ENCODE assay signal across 2 cellular contexts in the genomic region with DNA sequence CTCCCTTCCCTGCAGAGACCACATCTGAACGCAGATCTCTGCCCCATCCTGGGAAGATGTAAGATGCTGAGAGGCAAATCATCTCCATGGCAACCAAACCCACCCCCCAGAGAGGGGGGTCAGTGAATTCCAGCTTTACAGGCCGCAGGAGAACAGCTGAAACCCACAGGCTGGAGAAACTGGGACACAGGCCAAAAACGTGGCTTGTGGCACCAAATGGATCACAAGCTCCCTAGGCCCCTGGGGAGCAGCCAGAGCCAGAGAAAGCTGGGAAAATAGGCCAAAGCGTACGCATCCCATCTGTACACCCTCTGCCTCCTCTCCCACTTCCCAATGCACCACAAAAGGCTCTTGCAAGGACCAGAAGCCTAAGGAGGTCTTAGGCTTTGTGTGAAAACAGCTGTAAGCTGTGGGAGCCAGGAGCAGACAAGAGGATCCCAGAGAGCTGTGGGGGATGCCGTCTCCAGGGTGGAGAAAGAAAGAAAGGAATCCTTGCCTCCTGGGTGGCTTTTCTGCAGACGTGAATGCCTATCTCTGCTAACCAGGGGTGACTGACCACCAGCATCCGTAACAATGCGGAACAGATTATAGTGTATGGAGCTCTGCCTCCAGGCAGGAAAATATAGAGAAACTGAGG.
TF ChIP-seq lines count a peak whose summit lies in the region.

No MANE protein-coding gene starts in this region.

TF ChIP-seq in HEK293, 187 proteins besides CTCF, POLR2A, EP300 and RAD21:
- no peak for TF ChIP-seq ZNF510 (tag by site-specific recombination; IDR thresholded peaks at IDR 0.05; ENCODE audit: insufficient replicate concordance)
- peak; percentile 77; the same call in 1 of the 2 replicates for TF ChIP-seq ZIC2 (tag by site-specific recombination; IDR thresholded peaks at IDR 0.05)
- TF ChIP-seq GLIS1 (tag by site-specific recombination; IDR thresholded peaks at IDR 0.05), result peak; percentile 68

TF ChIP-seq in K562, 482 proteins besides CTCF, POLR2A, EP300 and RAD21:
- TF ChIP-seq ELF2 (CRISPR knock-in tag; IDR thresholded peaks at IDR 0.05) (no peak), RFX1 (IDR thresholded peaks at IDR 0.05) (peak; percentile 24; the same call in 1 of the 2 replicates), U2AF1 (optimal IDR thresholded peaks at IDR 0.05; ENCODE audit: low read depth, low read length) (no peak)
- TF ChIP-seq, protein P1, sequence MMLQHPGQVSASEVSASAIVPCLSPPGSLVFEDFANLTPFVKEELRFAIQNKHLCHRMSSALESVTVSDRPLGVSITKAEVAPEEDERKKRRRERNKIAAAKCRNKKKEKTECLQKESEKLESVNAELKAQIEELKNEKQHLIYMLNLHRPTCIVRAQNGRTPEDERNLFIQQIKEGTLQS (IDR thresholded peaks at IDR 0.05), result no peak
- TF ChIP-seq, protein P1 (CRISPR knock-in tag; conservative IDR thresholded peaks at IDR 0.05), result no peak
